23 cellular contexts compared by ENCODE assay signal in the genomic region with DNA sequence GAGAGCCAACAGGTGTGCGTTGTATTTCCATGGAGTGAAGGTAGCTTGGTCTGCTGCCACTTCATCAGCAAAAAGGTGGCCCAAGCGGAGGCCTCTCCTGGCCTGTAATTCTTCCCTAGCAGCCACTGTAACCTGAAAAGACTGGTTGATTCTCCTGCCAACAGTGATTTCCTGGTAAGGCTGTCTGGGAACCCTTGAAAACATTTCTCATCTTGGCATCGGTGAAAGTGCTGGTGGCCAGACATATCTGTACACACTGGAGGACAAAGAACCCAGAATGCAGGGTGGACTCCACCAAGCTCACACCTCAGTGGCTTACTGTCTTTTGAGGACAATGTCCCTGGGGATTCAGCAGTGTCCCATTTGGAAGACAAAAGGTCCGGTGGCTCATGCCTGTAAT.
"Had no signal": no experiment of that assay in that cellular context is flagged by ENCODE, and none has a peak within 500 bp of the region (broad histone marks: within the 10 kb centered on the region; RNA-seq: fewer than 3 reads in every experiment).

No MANE protein-coding gene starts in this region.

- H3K4me1 ChIP-seq: SJSA1 had no signal

- H3K36me3 ChIP-seq: MG63, SJSA1 had no signal

- ATAC-seq: HepG2, Panc1, PC-3 had no signal

- DNase-seq: IMR-90; Karpas-422; KG1; MG63; NCI-H1105; NCI-H1436 treated with DMSO at 0.1 percent for 48 hours; NCI-H1694; NCI-H187 treated with DMSO at 0.1 percent for 48 hours; NCI-H2029 treated with DMSO at 0.1 percent for 48 hours; NCI-H2171 treated with DMSO at 0.1 percent for 48 hours; NCI-H345; NCI-H446 treated with DMSO at 0.1 percent for 48 hours; NCI-H510A treated with DMSO at 0.1 percent for 48 hours; NCI-H526; NCI-H748 treated with DMSO at 0.1 percent for 48 hours; NK-92 treated with Interleukin-12 subunit alpha and Interleukin-12 subunit beta, amount 100 ng/mL, for 24 hours; PC-3; SIG-M5 had no signal

- H3K27me3 ChIP-seq: MG63, SJSA1 had no signal

- H3K27ac ChIP-seq: RWPE1, SJSA1, SK-N-MC had no signal

- H3K4me3 ChIP-seq: MG63, SJSA1, SK-N-MC had no signal

- H3K9me3 ChIP-seq: MG63, SJSA1 had no signal
